ENCODE assay signal across 24 cellular contexts in the genomic region with DNA sequence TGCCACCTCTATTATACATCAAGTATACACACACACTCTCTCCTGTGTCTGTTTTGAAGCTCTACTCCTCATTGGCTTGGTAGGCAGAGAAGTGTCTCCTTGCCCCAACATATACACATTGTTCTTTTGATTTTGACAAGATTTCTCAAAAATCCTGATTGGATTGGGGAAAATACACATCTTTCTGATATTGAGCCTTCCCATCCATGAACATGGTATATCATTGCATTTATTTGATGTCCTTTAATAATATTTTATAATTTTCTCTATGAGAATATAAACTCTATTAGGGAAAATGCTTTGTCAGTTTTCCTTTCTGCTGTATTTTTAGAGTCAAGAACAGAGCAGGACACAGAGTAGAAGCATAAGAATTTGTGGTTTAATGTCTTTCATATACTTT.
"Had no signal": no experiment of that assay in that cellular context is flagged by ENCODE, and none has a peak within 500 bp of the region (broad histone marks: within the 10 kb centered on the region; RNA-seq: fewer than 3 reads in every experiment).

No MANE protein-coding gene starts in this region.

- H3K27ac ChIP-seq: stomach, suprapubic skin, testis, thoracic aorta, thyroid gland, tibial artery, tibial nerve, transverse colon, upper lobe of left lung, upper lobe of right lung, uterus, vagina had no signal

- H3K4me1 ChIP-seq: suprapubic skin, testis, upper lobe of right lung, uterus, vagina had no signal

- H3K36me3 ChIP-seq: stomach, suprapubic skin, thoracic aorta, thyroid gland, tibial artery, transverse colon, upper lobe of left lung, upper lobe of right lung, uterus, vagina had no signal

- DNase-seq: stimulated activated CD4-positive, alpha-beta T cell treated with anti-CD3 and anti-CD28 coated beads, Interleukin-2, amount 100 ng/mL, for 48 hours; stimulated activated CD4-positive, alpha-beta T cell treated with anti-CD3 and anti-CD28 coated beads, Interleukin-4, amount 100 ng/mL, for 1 hour; stimulated activated CD4-positive, alpha-beta T cell treated with anti-CD3 and anti-CD28 coated beads, Interleukin-4, amount 100 ng/mL, for 24 hours; stimulated activated CD4-positive, alpha-beta T cell treated with anti-CD3 and anti-CD28 coated beads, Interleukin-4, amount 100 ng/mL, for 4 hours; stimulated activated CD8-positive, alpha-beta memory T cell treated with anti-CD3 and anti-CD28 coated beads, Interleukin-4, amount 100 ng/mL, for 48 hours; stimulated activated naive B cell treated with anti-CD40 and anti-IgM and Interleukin-4, amounts not matched to agents 10 μg/mL and 1 μg/mL and 100 μg/mL, for 72 hours; stimulated activated naive CD4-positive, alpha-beta T cell; stimulated activated naive CD4-positive, alpha-beta T cell treated with Interleukin-2 at 50 U/mL for 16 hours; stimulated activated naive CD8-positive, alpha-beta T cell treated with anti-CD3 and anti-CD28 coated beads, Interleukin-15, amount 100 ng/mL, for 72 hours; stimulated activated naive CD8-positive, alpha-beta T cell treated with anti-CD3 and anti-CD28 coated beads, Interleukin-15, Interleukin-2, amounts not matched to agents 100 U/mL and 50 U/mL, for 24 hours; stomach; substantia nigra; testis; thyroid gland; tibial artery; transverse colon; trophoblast cell; upper lobe of left lung; upper lobe of right lung; uterus had no signal

- H3K4me3 ChIP-seq: stomach, suprapubic skin, testis, thoracic aorta, thyroid gland, tibial artery, tibial nerve, transverse colon, upper lobe of left lung, upper lobe of right lung, uterus, vagina had no signal

- H3K9me3 ChIP-seq: stomach, suprapubic skin, testis, thoracic aorta, thyroid gland, tibial artery, transverse colon, upper lobe of left lung, upper lobe of right lung, uterus, vagina had no signal
